In the genomic region with DNA sequence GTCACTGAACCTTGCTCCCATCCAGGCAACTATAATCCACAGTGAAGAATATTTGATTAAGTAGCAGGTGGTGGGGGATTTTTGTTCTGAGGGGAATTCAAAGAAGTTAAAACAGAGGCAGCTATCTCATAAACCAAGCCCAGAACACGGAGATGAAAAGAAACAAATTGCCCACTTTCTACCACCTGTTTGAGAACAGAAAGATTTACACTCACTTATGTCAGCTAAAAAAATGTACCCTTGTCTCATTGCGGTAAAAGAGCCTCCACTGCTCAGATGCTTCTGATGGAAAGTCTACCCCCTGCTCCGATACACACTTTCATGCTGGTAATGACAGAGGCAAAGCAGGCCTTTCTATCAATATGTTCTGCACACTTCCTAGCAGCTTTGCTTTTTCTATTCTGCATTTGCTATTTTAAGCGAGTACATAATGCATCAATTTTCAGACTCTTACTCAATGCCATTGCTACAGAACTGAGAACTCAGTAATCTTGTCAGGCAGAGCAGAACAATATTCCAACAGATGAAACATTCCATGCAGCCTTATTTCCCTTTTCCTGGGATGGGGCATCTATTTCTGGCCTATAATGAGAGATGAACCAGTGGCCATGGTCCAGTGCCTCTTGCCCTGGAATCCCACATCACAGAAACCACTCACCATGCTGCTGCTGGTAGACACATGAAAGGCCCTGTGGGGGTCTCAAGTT, we compare ENCODE assay signal across 12 cellular contexts. TPM values are rescaled to one million over a fixed set of nuclear protein-coding genes. Genes with fewer than 3 reads are reported as not detected.
DNase-seq lines count a peak whose midpoint lies in the region; ATAC-seq and TF ChIP-seq lines count a peak whose summit lies in the region.
"Had no signal": no experiment of that assay in that cellular context is flagged by ENCODE, and none has a peak within 500 bp of the region (broad histone marks: within the 10 kb centered on the region; RNA-seq: fewer than 3 reads in every experiment).

No MANE protein-coding gene starts in this region.

- intact Hi-C loops in CD14-positive monocyte (cut with micrococcal nuclease), result no loop called here

- peak; percentile 31 for ATAC-seq in GM21786 (IDR thresholded peaks at IDR 0.05; ENCODE audit: unreplicated experiment)
- peak; percentile 50 for ATAC-seq in stimulated activated memory B cell treated with anti-CD40 and anti-IgM and Interleukin-4, amounts not matched to agents 10 μg/mL and 1 μg/mL and 100 μg/mL, for 72 hours
- ATAC-seq: foreskin keratinocyte, Panc1 had no signal

- no peak for DNase-seq in activated T-cell treated with anti-CD3 and anti-CD28 coated beads, Interleukin-2, amount 50 U/mL, for 24 hours
- DNase-seq in activated T-cell treated with anti-CD3 and anti-CD28 coated beads, Interleukin-2, amount 50 U/mL, for 1 hour, result no peak
- no peak for DNase-seq in NCI-H1436 treated with DMSO at 0.1 percent for 48 hours (lab: John Stamatoyannopoulos, UW)
- no peak for DNase-seq in KG1 (lab: John Stamatoyannopoulos, UW)
- DNase-seq in CD14-positive monocyte (ENCODE audit: low spot score), result no peak
- DNase-seq: activated CD4-positive, CD25-positive, alpha-beta regulatory T cell treated with anti-CD3 and anti-CD28 coated beads, Interleukin-2, amount 50 U/mL, for 72 hours; foreskin keratinocyte had no signal

- H3K4me3 Mint-ChIP-seq in activated T-cell treated with anti-CD3 and anti-CD28 coated beads, Interleukin-2, amount 50 U/mL, for 24 hours, result no peak overlapping the region
- peak overlapping the region; percentile 71 for H3K4me3 Mint-ChIP-seq in activated naive CD8-positive, alpha-beta T cell
- H3K4me3 Mint-ChIP-seq in stimulated activated memory B cell treated with anti-CD40 and anti-IgM and Interleukin-4, amounts not matched to agents 10 μg/mL and 1 μg/mL and 100 μg/mL, for 72 hours, result no peak overlapping the region
- peak overlapping the region in 1 of 2 donors; percentile 17 for H3K4me3 Mint-ChIP-seq in CD14-positive monocyte
- H3K4me3 Mint-ChIP-seq: mesothelial cell of epicardium had no signal

- H3K27me3 Mint-ChIP-seq in activated T-cell treated with anti-CD3 and anti-CD28 coated beads, Interleukin-2, amount 50 U/mL, for 24 hours, result no peaks in the 10 kb centered on the region
- H3K27me3 Mint-ChIP-seq in activated naive CD8-positive, alpha-beta T cell, result no peaks in the 10 kb centered on the region
- no peaks in the 10 kb centered on the region for H3K27me3 Mint-ChIP-seq in stimulated activated memory B cell treated with anti-CD40 and anti-IgM and Interleukin-4, amounts not matched to agents 10 μg/mL and 1 μg/mL and 100 μg/mL, for 72 hours
- peaks cover 38 to 41% (median 40%) of the 10 kb centered on the region in 3 donors for H3K27me3 Mint-ChIP-seq in CD14-positive monocyte (ENCODE audit: low read depth in 3 of 3)

- H3K36me3 Mint-ChIP-seq in activated T-cell treated with anti-CD3 and anti-CD28 coated beads, Interleukin-2, amount 50 U/mL, for 24 hours (ENCODE audit: low read depth), result no peaks in the 10 kb centered on the region
- no peaks in the 10 kb centered on the region for H3K36me3 Mint-ChIP-seq in activated naive CD8-positive, alpha-beta T cell
- H3K36me3 Mint-ChIP-seq in stimulated activated memory B cell treated with anti-CD40 and anti-IgM and Interleukin-4, amounts not matched to agents 10 μg/mL and 1 μg/mL and 100 μg/mL, for 72 hours, result no peaks in the 10 kb centered on the region
- peaks cover 6 to 14% of the 10 kb centered on the region in 2 donors for H3K36me3 Mint-ChIP-seq in CD14-positive monocyte
- H3K36me3 Mint-ChIP-seq: mesothelial cell of epicardium had no signal

- no peak for TF ChIP-seq CTCF in CD14-positive monocyte (IDR thresholded peaks at IDR 0.05)

- H3K9me3 Mint-ChIP-seq in activated T-cell treated with anti-CD3 and anti-CD28 coated beads, Interleukin-2, amount 50 U/mL, for 24 hours, result no peaks in the 10 kb centered on the region
- no peaks in the 10 kb centered on the region for H3K9me3 Mint-ChIP-seq in activated naive CD8-positive, alpha-beta T cell (ENCODE audit: low read depth)
- H3K9me3 Mint-ChIP-seq in stimulated activated memory B cell treated with anti-CD40 and anti-IgM and Interleukin-4, amounts not matched to agents 10 μg/mL and 1 μg/mL and 100 μg/mL, for 72 hours, result no peaks in the 10 kb centered on the region
- peaks cover 0 to 21% (median 4%) of the 10 kb centered on the region in 7 donors for H3K9me3 Mint-ChIP-seq in CD14-positive monocyte
- H3K9me3 Mint-ChIP-seq: mesothelial cell of epicardium had no signal

- peaks cover 58% of the 10 kb centered on the region for H3K4me1 Mint-ChIP-seq in activated T-cell treated with anti-CD3 and anti-CD28 coated beads, Interleukin-2, amount 50 U/mL, for 24 hours (ENCODE audit: low read depth)
- peaks cover 71% of the 10 kb centered on the region for H3K4me1 Mint-ChIP-seq in activated naive CD8-positive, alpha-beta T cell (ENCODE audit: low read depth)
- peaks cover 67% of the 10 kb centered on the region for H3K4me1 Mint-ChIP-seq in stimulated activated memory B cell treated with anti-CD40 and anti-IgM and Interleukin-4, amounts not matched to agents 10 μg/mL and 1 μg/mL and 100 μg/mL, for 72 hours
- H3K4me1 Mint-ChIP-seq in CD14-positive monocyte, result peaks cover 18% of the 10 kb centered on the region

- peak overlapping the region; percentile 38 for H3K27ac Mint-ChIP-seq in activated T-cell treated with anti-CD3 and anti-CD28 coated beads, Interleukin-2, amount 50 U/mL, for 24 hours
- peak overlapping the region; percentile 79 for H3K27ac Mint-ChIP-seq in activated naive CD8-positive, alpha-beta T cell
- H3K27ac Mint-ChIP-seq in stimulated activated memory B cell treated with anti-CD40 and anti-IgM and Interleukin-4, amounts not matched to agents 10 μg/mL and 1 μg/mL and 100 μg/mL, for 72 hours, result peak overlapping the region; percentile 63
- no peak overlapping the region for H3K27ac Mint-ChIP-seq in CD14-positive monocyte
- H3K27ac Mint-ChIP-seq: mesothelial cell of epicardium had no signal

RNA-seq across cellular contexts. Expression of a gene that starts 29.0 kb away (rescaled TPM):
- polyA plus RNA-seq in CD14-positive monocyte, result under 1 TPM; 0.44 to 0.48 TPM

Comparison
In these comparisons a context has a peak if more than half of its experiments do, and no peak if none do; other contexts are left out.
1. H3K27ac Mint-ChIP-seq: peak in activated T-cell treated with anti-CD3 and anti-CD28 coated beads, Interleukin-2, amount 50 U/mL, for 24 hours (single experiment), activated naive CD8-positive, alpha-beta T cell (single experiment) and stimulated activated memory B cell treated with anti-CD40 and anti-IgM and Interleukin-4, amounts not matched to agents 10 μg/mL and 1 μg/mL and 100 μg/mL, for 72 hours (single experiment); none in CD14-positive monocyte (0 of 7).